Comparison of ENCODE assay signal across 1 cellular context in the genomic region with DNA sequence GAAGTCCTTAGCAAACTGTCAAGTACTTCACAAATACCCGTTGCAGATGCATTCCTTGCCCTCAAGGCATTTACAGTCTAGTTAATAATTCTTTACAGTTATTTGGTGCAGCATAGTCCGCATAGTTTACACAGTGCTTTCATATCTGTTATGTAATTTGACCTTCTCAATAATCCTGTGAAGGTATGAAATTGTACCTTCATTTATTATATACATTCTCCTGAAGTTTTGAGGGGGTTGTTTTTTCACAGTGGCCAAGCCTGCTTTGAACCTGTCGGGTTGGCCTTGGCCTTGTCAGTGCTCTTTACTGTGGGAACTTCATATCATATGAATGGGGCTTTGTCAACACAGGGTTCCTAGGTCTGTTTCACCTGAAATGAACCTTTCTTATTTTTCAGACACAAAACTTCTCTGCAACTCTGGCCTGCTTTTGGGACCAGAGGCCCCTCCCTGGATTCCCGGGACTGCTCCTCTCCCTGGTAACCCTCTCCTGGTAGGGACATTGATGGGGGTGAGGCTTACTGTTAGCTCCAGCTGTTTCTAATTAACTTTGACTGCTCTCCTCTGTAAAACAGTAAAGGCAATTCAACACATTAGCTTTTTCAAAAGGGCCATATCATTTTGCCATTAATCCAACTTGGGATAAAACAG.
TF ChIP-seq lines count a peak whose summit lies in the region.

No MANE protein-coding gene starts in this region.

TF ChIP-seq in WTC11, 78 proteins besides CTCF, POLR2A, EP300 and RAD21 (continued from another document):
- TF ChIP-seq, protein P1, sequence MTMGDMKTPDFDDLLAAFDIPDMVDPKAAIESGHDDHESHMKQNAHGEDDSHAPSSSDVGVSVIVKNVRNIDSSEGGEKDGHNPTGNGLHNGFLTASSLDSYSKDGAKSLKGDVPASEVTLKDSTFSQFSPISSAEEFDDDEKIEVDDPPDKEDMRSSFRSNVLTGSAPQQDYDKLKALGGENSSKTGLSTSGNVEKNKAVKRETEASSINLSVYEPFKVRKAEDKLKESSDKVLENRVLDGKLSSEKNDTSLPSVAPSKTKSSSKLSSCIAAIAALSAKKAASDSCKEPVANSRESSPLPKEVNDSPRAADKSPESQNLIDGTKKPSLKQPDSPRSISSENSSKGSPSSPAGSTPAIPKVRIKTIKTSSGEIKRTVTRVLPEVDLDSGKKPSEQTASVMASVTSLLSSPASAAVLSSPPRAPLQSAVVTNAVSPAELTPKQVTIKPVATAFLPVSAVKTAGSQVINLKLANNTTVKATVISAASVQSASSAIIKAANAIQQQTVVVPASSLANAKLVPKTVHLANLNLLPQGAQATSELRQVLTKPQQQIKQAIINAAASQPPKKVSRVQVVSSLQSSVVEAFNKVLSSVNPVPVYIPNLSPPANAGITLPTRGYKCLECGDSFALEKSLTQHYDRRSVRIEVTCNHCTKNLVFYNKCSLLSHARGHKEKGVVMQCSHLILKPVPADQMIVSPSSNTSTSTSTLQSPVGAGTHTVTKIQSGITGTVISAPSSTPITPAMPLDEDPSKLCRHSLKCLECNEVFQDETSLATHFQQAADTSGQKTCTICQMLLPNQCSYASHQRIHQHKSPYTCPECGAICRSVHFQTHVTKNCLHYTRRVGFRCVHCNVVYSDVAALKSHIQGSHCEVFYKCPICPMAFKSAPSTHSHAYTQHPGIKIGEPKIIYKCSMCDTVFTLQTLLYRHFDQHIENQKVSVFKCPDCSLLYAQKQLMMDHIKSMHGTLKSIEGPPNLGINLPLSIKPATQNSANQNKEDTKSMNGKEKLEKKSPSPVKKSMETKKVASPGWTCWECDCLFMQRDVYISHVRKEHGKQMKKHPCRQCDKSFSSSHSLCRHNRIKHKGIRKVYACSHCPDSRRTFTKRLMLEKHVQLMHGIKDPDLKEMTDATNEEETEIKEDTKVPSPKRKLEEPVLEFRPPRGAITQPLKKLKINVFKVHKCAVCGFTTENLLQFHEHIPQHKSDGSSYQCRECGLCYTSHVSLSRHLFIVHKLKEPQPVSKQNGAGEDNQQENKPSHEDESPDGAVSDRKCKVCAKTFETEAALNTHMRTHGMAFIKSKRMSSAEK (CRISPR knock-in tag; IDR thresholded peaks at IDR 0.05; ENCODE audit: borderline replicate concordance): no peak
- no peak for TF ChIP-seq RELA (CRISPR knock-in tag; IDR thresholded peaks at IDR 0.05; ENCODE audit: borderline replicate concordance)
- no peak for TF ChIP-seq IRF2 (CRISPR knock-in tag; IDR thresholded peaks at IDR 0.05; ENCODE audit: borderline replicate concordance, low read depth)
